1 cellular context compared by ENCODE assay signal in genomic region chr12:6374028-6374780, GRCh38.
TF ChIP-seq lines count a peak whose summit lies in the region.

No MANE protein-coding gene starts in this region.

TF ChIP-seq in IMR-90, 13 proteins besides CTCF, POLR2A, EP300 and RAD21:
- TF ChIP-seq ELK1 (IDR thresholded peaks at IDR 0.05; ENCODE audit: borderline replicate concordance, low read depth, low read length) = no peak
- TF ChIP-seq FOS (IDR thresholded peaks at IDR 0.05; ENCODE audit: low read depth, low read length) = no peak
- no peak for TF ChIP-seq RFX5 (IDR thresholded peaks at IDR 0.05; ENCODE audit: low read depth, low read length)
- TF ChIP-seq USF2 (IDR thresholded peaks at IDR 0.05; ENCODE audit: low read depth, low read length) = no peak
- no peak for TF ChIP-seq RCOR1 (IDR thresholded peaks at IDR 0.05; ENCODE audit: insufficient replicate concordance, low read length)
- TF ChIP-seq CHD1 (IDR thresholded peaks at IDR 0.05; ENCODE audit: low read depth, low read length) = no peak
- no peak for TF ChIP-seq MXI1 (IDR thresholded peaks at IDR 0.05; ENCODE audit: borderline replicate concordance, low read depth, low read length)
- TF ChIP-seq MAZ (IDR thresholded peaks at IDR 0.05; ENCODE audit: borderline replicate concordance, low read depth, low read length) = no peak
- no peak for TF ChIP-seq MAFK (IDR thresholded peaks at IDR 0.05; ENCODE audit: low read depth, low read length)
- no peak for TF ChIP-seq SMC3 (IDR thresholded peaks at IDR 0.05; ENCODE audit: low read depth, low read length)
- no peak for TF ChIP-seq CEBPB (IDR thresholded peaks at IDR 0.05; ENCODE audit: low read depth, low read length)
